13 cellular contexts compared by ENCODE assay signal in genomic region chr11:120682026-120682649, GRCh38.
DNase-seq lines count a peak whose midpoint lies in the region; ATAC-seq and TF ChIP-seq lines count a peak whose summit lies in the region.
"Had no signal": no experiment of that assay in that cellular context is flagged by ENCODE, and none has a peak within 500 bp of the region (broad histone marks: within the 10 kb centered on the region; RNA-seq: fewer than 3 reads in every experiment).

No MANE protein-coding gene starts in this region.

- peaks cover 4% of the 10 kb centered on the region; the same call in 1 of the 2 replicates for H3K9me3 Mint-ChIP-seq in WTC11
- H3K9me3 Mint-ChIP-seq: CD4-positive, alpha-beta T cell had no signal

- DNase-seq in G401 (ENCODE audit: low spot score): peak; percentile 10
- peak; percentile 43 for DNase-seq in WTC11 (ENCODE audit: low spot score)
- DNase-seq in iPS-NIHi7 (ENCODE audit: extremely low spot score): peak; percentile 42
- no peak for DNase-seq in BE2C
- no peak for DNase-seq in NCI-H187 treated with DMSO at 0.1 percent for 48 hours (lab: John Stamatoyannopoulos, UW)
- DNase-seq: CD4-positive, alpha-beta T cell; NCI-H2171 treated with DMSO at 0.1 percent for 48 hours; NCI-H526 treated with DMSO at 0.1 percent for 48 hours had no signal

- H3K36me3 Mint-ChIP-seq in WTC11: no peaks in the 10 kb centered on the region

- H3K4me3 ChIP-seq in neuron (ENCODE audit: low read length): peak overlapping the region; percentile 3
- no peak overlapping the region for H3K4me3 ChIP-seq in BE2C (ENCODE audit: low read depth, low read length)
- H3K4me3 ChIP-seq: HAP-1 had no signal

- H3K27me3 Mint-ChIP-seq in WTC11 (ENCODE audit: low read depth): no peaks in the 10 kb centered on the region

- CTCF ChIA-PET in WTC11 (lab: Charles Lee): interaction anchor here (0.7 to 3.7 kb wide), 11 partner anchors 14 to 471 kb away, joined by 3 to 32 read pairs (median 4); partner anchors contain the start of gene GRIK4

- H3K4me1 ChIP-seq in neuron (ENCODE audit: insufficient read depth, low read length): peaks cover 16% of the 10 kb centered on the region
- no peaks in the 10 kb centered on the region for H3K4me1 ChIP-seq in BE2C
- H3K4me1 ChIP-seq: Caco-2, HAP-1 had no signal

- TF ChIP-seq CTCF in WTC11 (IDR thresholded peaks at IDR 0.05) (no peak), BE2C (IDR thresholded peaks at IDR 0.05; ENCODE audit: low read depth, low read length) (no peak)

- H2AFZ ChIP-seq in neuron (ENCODE audit: low read depth, low read length): peak overlapping the region; percentile 6

- no peak overlapping the region for H3K4me3 Mint-ChIP-seq in WTC11
- H3K4me3 Mint-ChIP-seq: CD4-positive, alpha-beta T cell had no signal

- H3K9me3 ChIP-seq in neuron (ENCODE audit: low read length) (no peaks in the 10 kb centered on the region), BE2C (no peaks in the 10 kb centered on the region)
- H3K9me3 ChIP-seq: Caco-2, HAP-1 had no signal

- H3K27ac Mint-ChIP-seq in WTC11: peak overlapping the region; percentile 18; the same call in 1 of the 2 replicates
- H3K27ac Mint-ChIP-seq: CD4-positive, alpha-beta T cell had no signal

- ATAC-seq in WTC11 (peak; percentile 81), HG03159 (IDR thresholded peaks at IDR 0.05; ENCODE audit: unreplicated experiment) (no peak)
- ATAC-seq: Right ventricle myocardium inferior had no signal

- H3K4me1 Mint-ChIP-seq in WTC11: peaks cover 22% of the 10 kb centered on the region

- POLR2A ChIA-PET in WTC11 (lab: Charles Lee): interaction anchor here (0.6 to 1.1 kb wide), 2 partner anchors 21 to 527 kb away, joined by 4 to 5 read pairs; no protein-coding TSS in a partner anchor

- in situ Hi-C loops in G401 (cut with HindIII; ENCODE audit: low sequenced_read_pairs): no loop called here

- H3K36me3 ChIP-seq in neuron (ENCODE audit: insufficient read depth, low read length) (no peaks in the 10 kb centered on the region), BE2C (no peaks in the 10 kb centered on the region)
- H3K36me3 ChIP-seq: HAP-1 had no signal

- H3K27me3 ChIP-seq in neuron (ENCODE audit: insufficient read depth, low read length): no peaks in the 10 kb centered on the region
- H3K27me3 ChIP-seq in BE2C: no peaks in the 10 kb centered on the region

TF ChIP-seq in WTC11, 78 proteins besides CTCF, POLR2A, EP300 and RAD21:
- 0 out of 2 replicates have a peak, but pooled peaks have one; percentile 54 for TF ChIP-seq MYBL2 (CRISPR knock-in tag; IDR thresholded peaks at IDR 0.05)
- 0 out of 2 replicates have a peak, but pooled peaks have one; percentile 21 for TF ChIP-seq TEAD1 (CRISPR knock-in tag; IDR thresholded peaks at IDR 0.05)
- no peak for TF ChIP-seq GABPB1 (CRISPR knock-in tag; IDR thresholded peaks at IDR 0.05)
- TF ChIP-seq SOX15 (CRISPR knock-in tag; IDR thresholded peaks at IDR 0.05): no peak
- TF ChIP-seq SP1 (CRISPR knock-in tag; conservative IDR thresholded peaks at IDR 0.05): peak; percentile 46; the same call in 1 of the 2 replicates
- TF ChIP-seq, protein P1, sequence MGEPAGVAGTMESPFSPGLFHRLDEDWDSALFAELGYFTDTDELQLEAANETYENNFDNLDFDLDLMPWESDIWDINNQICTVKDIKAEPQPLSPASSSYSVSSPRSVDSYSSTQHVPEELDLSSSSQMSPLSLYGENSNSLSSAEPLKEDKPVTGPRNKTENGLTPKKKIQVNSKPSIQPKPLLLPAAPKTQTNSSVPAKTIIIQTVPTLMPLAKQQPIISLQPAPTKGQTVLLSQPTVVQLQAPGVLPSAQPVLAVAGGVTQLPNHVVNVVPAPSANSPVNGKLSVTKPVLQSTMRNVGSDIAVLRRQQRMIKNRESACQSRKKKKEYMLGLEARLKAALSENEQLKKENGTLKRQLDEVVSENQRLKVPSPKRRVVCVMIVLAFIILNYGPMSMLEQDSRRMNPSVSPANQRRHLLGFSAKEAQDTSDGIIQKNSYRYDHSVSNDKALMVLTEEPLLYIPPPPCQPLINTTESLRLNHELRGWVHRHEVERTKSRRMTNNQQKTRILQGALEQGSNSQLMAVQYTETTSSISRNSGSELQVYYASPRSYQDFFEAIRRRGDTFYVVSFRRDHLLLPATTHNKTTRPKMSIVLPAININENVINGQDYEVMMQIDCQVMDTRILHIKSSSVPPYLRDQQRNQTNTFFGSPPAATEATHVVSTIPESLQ (CRISPR knock-in tag; IDR thresholded peaks at IDR 0.05): no peak
- TF ChIP-seq, protein P2, sequence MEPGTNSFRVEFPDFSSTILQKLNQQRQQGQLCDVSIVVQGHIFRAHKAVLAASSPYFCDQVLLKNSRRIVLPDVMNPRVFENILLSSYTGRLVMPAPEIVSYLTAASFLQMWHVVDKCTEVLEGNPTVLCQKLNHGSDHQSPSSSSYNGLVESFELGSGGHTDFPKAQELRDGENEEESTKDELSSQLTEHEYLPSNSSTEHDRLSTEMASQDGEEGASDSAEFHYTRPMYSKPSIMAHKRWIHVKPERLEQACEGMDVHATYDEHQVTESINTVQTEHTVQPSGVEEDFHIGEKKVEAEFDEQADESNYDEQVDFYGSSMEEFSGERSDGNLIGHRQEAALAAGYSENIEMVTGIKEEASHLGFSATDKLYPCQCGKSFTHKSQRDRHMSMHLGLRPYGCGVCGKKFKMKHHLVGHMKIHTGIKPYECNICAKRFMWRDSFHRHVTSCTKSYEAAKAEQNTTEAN (CRISPR knock-in tag; IDR thresholded peaks at IDR 0.05): 0 out of 2 replicates have a peak, but pooled peaks have one; percentile 54
- TF ChIP-seq, protein P3, sequence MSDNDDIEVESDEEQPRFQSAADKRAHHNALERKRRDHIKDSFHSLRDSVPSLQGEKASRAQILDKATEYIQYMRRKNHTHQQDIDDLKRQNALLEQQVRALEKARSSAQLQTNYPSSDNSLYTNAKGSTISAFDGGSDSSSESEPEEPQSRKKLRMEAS (CRISPR knock-in tag; IDR thresholded peaks at IDR 0.05): peak; percentile 66
- no peak for TF ChIP-seq NR2C2 (CRISPR knock-in tag; IDR thresholded peaks at IDR 0.05)
- 0 out of 2 replicates have a peak, but pooled peaks have one; percentile 16 for TF ChIP-seq NFE2L1 (CRISPR knock-in tag; IDR thresholded peaks at IDR 0.05)
- TF ChIP-seq FOXJ3 (CRISPR knock-in tag; IDR thresholded peaks at IDR 0.05; ENCODE audit: borderline replicate concordance): no peak

Comparison
In these comparisons a context has a peak if more than half of its experiments do, and no peak if none do; other contexts are left out.
1. DNase-seq: peak in G401 (single experiment), WTC11 (single experiment) and iPS-NIHi7 (single experiment); none in BE2C (single experiment) and NCI-H187 treated with DMSO at 0.1 percent for 48 hours (single experiment).